17 cellular contexts compared by ENCODE assay signal in genomic region chr7:2661096-2661449, GRCh38. TPM values are rescaled to one million over a fixed set of nuclear protein-coding genes. Genes with fewer than 3 reads are reported as not detected.
A peak's percentile ranks its signal among the peaks of the same experiment; 100 is the strongest.
DNase-seq lines count a peak whose midpoint lies in the region; ATAC-seq and TF ChIP-seq lines count a peak whose summit lies in the region.
"Had no signal": no experiment of that assay in that cellular context is flagged by ENCODE, and none has a peak within 500 bp of the region (broad histone marks: within the 10 kb centered on the region; RNA-seq: fewer than 3 reads in every experiment).

No MANE protein-coding gene starts in this region.

- H3K4me1 ChIP-seq in A673 (ENCODE audit: insufficient read depth, low read length, poor library complexity, severe bottlenecking) (no peaks in the 10 kb centered on the region), DOHH2 (ENCODE audit: control insufficient read depth, low read length) (no peaks in the 10 kb centered on the region), right lobe of liver (peaks cover 0 to 43% (median 20%) of the 10 kb centered on the region in 4 donors)

- H3K79me2 ChIP-seq in DOHH2 (ENCODE audit: control insufficient read depth, low read length) = no peaks in the 10 kb centered on the region

- H3K4me2 ChIP-seq in DOHH2 (ENCODE audit: low read length) = no peak overlapping the region
- H3K4me2 ChIP-seq: GM23338 had no signal

- intact Hi-C loops in A673 (cut with micrococcal nuclease; ENCODE audit: unreplicated experiment) = no loop called here
- intact Hi-C loops in right lobe of liver (cut with DNase I) = no loop called here

- no CpG with 5 or more reads among the region's 10 CpGs for whole genome bisulfite sequencing in right lobe of liver (ENCODE audit: insufficient coverage, low coverage, low lambda C conversion rate, missing lambda C conversion rate)

- POLR2A ChIA-PET in A673 (lab: Charles Lee; ENCODE audit: low non-redundant PET) (no interaction called here), RWPE1 (lab: Yijun Ruan, JAX; ENCODE audit: low non-redundant PET) (no interaction called here)

- no peaks in the 10 kb centered on the region for H3K27me3 ChIP-seq in A673 (replicated peaks; ENCODE audit: insufficient read depth, low read depth, low read length, poor library complexity)
- H3K27me3 ChIP-seq in DOHH2 (ENCODE audit: control insufficient read depth, low read length) = no peaks in the 10 kb centered on the region
- no peaks in the 10 kb centered on the region for H3K27me3 ChIP-seq in right lobe of liver

- H4K20me1 ChIP-seq in DOHH2 (ENCODE audit: control insufficient read depth, insufficient read depth, low read depth, low read length) = no peaks in the 10 kb centered on the region

- CTCF ChIA-PET in A673 (lab: Charles Lee) (no interaction called here), RWPE1 (lab: Yijun Ruan, JAX) (no interaction called here)

- BruUV-seq in A673 (replicated peaks; lab: Mats Ljungman, UMichigan) = no TSS peak

- H3K36me3 ChIP-seq in A673 (ENCODE audit: insufficient read depth, low read length, poor library complexity, severe bottlenecking) (peaks cover 30% of the 10 kb centered on the region), DOHH2 (ENCODE audit: control insufficient read depth, low read length) (no peaks in the 10 kb centered on the region), right lobe of liver (peaks cover 0 to 2% (median 0%) of the 10 kb centered on the region in 4 donors)

- 0 out of 2 replicates have a peak, but pooled peaks have one; percentile 5 for TF ChIP-seq CTCF in A673 (conservative IDR thresholded peaks at IDR 0.05; ENCODE audit: low read depth, low read length)
- peak; percentile 34 for TF ChIP-seq CTCF in DOHH2 (IDR thresholded peaks at IDR 0.05; ENCODE audit: low read depth, low read length, poor library complexity, severe bottlenecking)
- no peak for TF ChIP-seq CTCF in RWPE1 (conservative IDR thresholded peaks at IDR 0.05; ENCODE audit: low read depth)
- TF ChIP-seq CTCF in right lobe of liver (IDR thresholded peaks at IDR 0.05) = no peak

- DNase-seq in A673 (ENCODE audit: low spot score) = no peak
- no peak for DNase-seq in RWPE1 (ENCODE audit: low spot score)
- peak in 2 of 3 donors; percentile 50 to 61 for DNase-seq in right lobe of liver
- no peak for DNase-seq in GM19240 (ENCODE audit: insufficient read length, low spot score)
- DNase-seq in NOMO-1 treated with dmso at 0.1 percent for 144 hours (lab: John Stamatoyannopoulos, UW; ENCODE audit: unreplicated experiment) = no peak
- DNase-seq: AML-193; CD4-positive, alpha-beta memory T cell; DMS79 treated with DMSO at 0.1 percent for 48 hours; GDM1; IMR-90; NCI-H1436; NCI-H2081; NCI-H524; SHP77 treated with DMSO at 0.1 percent for 48 hours had no signal

- no peaks in the 10 kb centered on the region for H3K9me2 ChIP-seq in DOHH2 (replicated peaks; ENCODE audit: control insufficient read depth, low read length)

- H3K4me3 ChIP-seq in A673 (ENCODE audit: low read depth, low read length, poor library complexity, severe bottlenecking) (no peak overlapping the region), DOHH2 (ENCODE audit: low read length) (no peak overlapping the region), right lobe of liver (no peak overlapping the region)
- H3K4me3 ChIP-seq: GM23338 had no signal

- H3K9me3 ChIP-seq in A673 (ENCODE audit: low read depth, low read length, poor library complexity, severe bottlenecking) (no peaks in the 10 kb centered on the region), DOHH2 (ENCODE audit: control insufficient read depth, insufficient read depth, low read length) (no peaks in the 10 kb centered on the region), right lobe of liver (no peaks in the 10 kb centered on the region)

- no peaks in the 10 kb centered on the region for H3F3A ChIP-seq in DOHH2 (ENCODE audit: control insufficient read depth, insufficient read depth)

- ATAC-seq in right lobe of liver (no peak), HG02870 (IDR thresholded peaks at IDR 0.05; ENCODE audit: unreplicated experiment) (no peak)

- TF ChIP-seq POLR2A in right lobe of liver (IDR thresholded peaks at IDR 0.05) = no peak

- H3K27ac ChIP-seq in A673 (ENCODE audit: low read depth, low read length, poor library complexity, severe bottlenecking) (no peak overlapping the region), DOHH2 (ENCODE audit: low read depth, low read length) (no peak overlapping the region), RWPE1 (peak overlapping the region; percentile 33), right lobe of liver (peak overlapping the region in 1 of 3 donors; percentile 78)

RNA-seq across cellular contexts. Expression of gene AMZ1, which starts 26.9 kb away (rescaled TPM):
- total RNA-seq in A673 (2021) (not detected in 2 replicates), right lobe of liver (1 to 10 TPM in 4 of 6 experiments, under 1 TPM in 1, not detected in 1; 0.42 to 5.8 (median 1.4) TPM)

RNA-seq across cellular contexts. Expression of gene TTYH3, which starts 29.3 kb away (rescaled TPM):
- 248 and 256 TPM in 2 replicates for total RNA-seq in A673 (2021)
- 10 to 100 TPM; 10.3 to 59.3 (median 37.6) TPM for total RNA-seq in right lobe of liver

Comparison
In these comparisons a context has a peak if more than half of its experiments do, and no peak if none do; other contexts are left out.
1. DNase-seq: peak in right lobe of liver (2 of 3); none in A673 (single experiment), RWPE1 (single experiment), GM19240 (single experiment) and NOMO-1 treated with dmso at 0.1 percent for 144 hours (single experiment).
2. CTCF ChIP-seq: peak in A673 (single experiment) and DOHH2 (single experiment); none in RWPE1 (single experiment) and right lobe of liver (0 of 4).